1 cellular context compared by ENCODE assay signal in genomic region chr19:6006896-6007295, GRCh38.
TF ChIP-seq lines count a peak whose summit lies in the region.

No MANE protein-coding gene starts in this region.

TF ChIP-seq in SK-N-SH, 30 proteins besides CTCF, POLR2A, EP300 and RAD21 (continued from another document):
- TF ChIP-seq USF1 (IDR thresholded peaks at IDR 0.05; ENCODE audit: borderline replicate concordance, low read depth) = no peak
- no peak for TF ChIP-seq MEF2A (IDR thresholded peaks at IDR 0.05; ENCODE audit: borderline replicate concordance, low read depth)
- TF ChIP-seq FOXJ3 (CRISPR knock-in tag; IDR thresholded peaks at IDR 0.05) = no peak
- no peak for TF ChIP-seq CHD2 (IDR thresholded peaks at IDR 0.05; ENCODE audit: low read length, partially characterized antibody)
- TF ChIP-seq USF2 (IDR thresholded peaks at IDR 0.05; ENCODE audit: borderline replicate concordance, low read depth, low read length) = no peak
- TF ChIP-seq POLR2AphosphoS5 (IDR thresholded peaks at IDR 0.05; ENCODE audit: low read depth, low read length) = no peak
- TF ChIP-seq TCF12 (IDR thresholded peaks at IDR 0.05) = no peak
- no peak for TF ChIP-seq MXI1 (IDR thresholded peaks at IDR 0.05; ENCODE audit: low read depth, low read length)
